23 cellular contexts compared by ENCODE assay signal in genomic region chr21:19261731-19262367, GRCh38.
"Had no signal": no experiment of that assay in that cellular context is flagged by ENCODE, and none has a peak within 500 bp of the region (broad histone marks: within the 10 kb centered on the region; RNA-seq: fewer than 3 reads in every experiment).

No MANE protein-coding gene starts in this region.

- ATAC-seq: left lobe of liver; lower lobe of right lung; natural killer cell treated with Interleukin-12 subunit alpha and Interleukin-12 subunit beta and Interleukin-15 and Interleukin-18, amount 100 ng/mL, for 72 hours had no signal

- H3K9me3 ChIP-seq: lower lobe of right lung, prostate gland, sigmoid colon, stomach, thoracic aorta, transverse colon had no signal

- H3K79me2 ChIP-seq: parathyroid adenoma had no signal

- H3K36me3 Mint-ChIP-seq: memory B cell; natural killer cell treated with Interleukin-12 subunit alpha and Interleukin-12 subunit beta and Interleukin-15 and Interleukin-18, amount 100 ng/mL, for 72 hours had no signal

- H3K36me3 ChIP-seq: esophagus squamous epithelium, lower lobe of right lung, prostate gland, sigmoid colon, stomach, thoracic aorta, transverse colon had no signal

- H3K27ac ChIP-seq: esophagus squamous epithelium, lower lobe of right lung, parathyroid adenoma, prostate gland, skin epidermis, stomach, thoracic aorta, transverse colon had no signal

- H3K4me1 Mint-ChIP-seq: central memory CD8-positive, alpha-beta T cell; memory B cell had no signal

- H3K4me1 ChIP-seq: esophagus squamous epithelium, lower lobe of right lung, parathyroid adenoma, prostate gland, stomach, transverse colon had no signal

- DNase-seq: effector memory CD4-positive, alpha-beta T cell; esophagus squamous epithelium; foreskin fibroblast; head of caudate nucleus; hippocampal formation; kidney glomerular epithelial cell; lower lobe of right lung; midbrain; retina; sigmoid colon; stimulated activated CD4-positive, alpha-beta T cell treated with anti-CD3 and anti-CD28 coated beads, Interleukin-2, amount 100 ng/mL, for 24 hours; stimulated activated naive CD4-positive, alpha-beta T cell; stomach; substantia nigra; transverse colon had no signal

- H3K4me3 ChIP-seq: esophagus squamous epithelium, lower lobe of right lung, prostate gland, sigmoid colon, skin epidermis, stomach, thoracic aorta, transverse colon had no signal

- H3K27ac Mint-ChIP-seq: memory B cell; natural killer cell treated with Interleukin-12 subunit alpha and Interleukin-12 subunit beta and Interleukin-15 and Interleukin-18, amount 100 ng/mL, for 72 hours had no signal

- H3K4me3 Mint-ChIP-seq: central memory CD8-positive, alpha-beta T cell; memory B cell; natural killer cell treated with Interleukin-12 subunit alpha and Interleukin-12 subunit beta and Interleukin-15 and Interleukin-18, amount 100 ng/mL, for 72 hours had no signal

- H3K27me3 Mint-ChIP-seq: central memory CD8-positive, alpha-beta T cell; memory B cell; natural killer cell treated with Interleukin-12 subunit alpha and Interleukin-12 subunit beta and Interleukin-15 and Interleukin-18, amount 100 ng/mL, for 72 hours had no signal

- H3K9ac ChIP-seq: parathyroid adenoma had no signal

- H3K27me3 ChIP-seq: esophagus squamous epithelium, sigmoid colon, stomach, transverse colon had no signal
